8 cellular contexts compared by ENCODE assay signal in the genomic region with DNA sequence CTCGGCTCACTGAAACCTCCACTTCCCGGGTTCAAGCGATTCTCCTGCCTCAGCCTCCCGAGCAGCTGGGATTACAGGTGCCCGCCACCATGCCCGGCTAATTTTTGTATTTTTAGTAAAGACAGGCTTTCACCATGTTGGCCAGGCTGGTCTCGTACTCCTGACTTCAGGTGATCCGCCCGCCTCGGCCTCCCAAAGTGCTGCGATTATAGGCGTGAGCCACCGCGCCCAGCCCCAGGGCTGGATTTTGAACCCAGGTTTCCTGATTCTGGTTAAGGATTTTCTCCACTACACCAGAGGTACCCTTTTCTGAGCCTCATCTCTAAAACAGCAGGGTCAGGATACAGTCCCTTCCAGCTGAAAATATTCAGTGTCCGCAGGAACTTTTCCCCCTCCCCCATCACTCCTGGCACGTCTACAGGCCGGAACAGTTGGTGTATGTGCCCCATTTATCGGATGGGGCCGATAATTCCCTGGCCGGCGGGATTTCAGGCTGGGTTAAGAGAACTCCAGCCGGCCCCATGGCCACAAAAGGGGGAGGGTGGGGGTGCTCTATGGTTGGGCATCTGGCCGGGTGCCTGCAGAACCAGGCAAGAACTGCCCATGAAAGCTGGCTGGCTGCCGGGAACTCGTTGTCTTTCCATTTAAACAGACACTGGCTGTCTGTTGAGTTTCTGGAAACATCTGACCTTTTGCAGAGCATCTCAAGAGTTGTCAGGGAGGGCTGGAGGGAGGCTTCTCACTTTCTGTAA. TPM values are rescaled to one million over a fixed set of nuclear protein-coding genes. Genes with fewer than 3 reads are reported as not detected.
DNase-seq lines count a peak whose midpoint lies in the region; ATAC-seq and TF ChIP-seq lines count a peak whose summit lies in the region.

No MANE protein-coding gene starts in this region.

- H3K36me3 ChIP-seq in left lung (no peaks in the 10 kb centered on the region), spleen (no peaks in the 10 kb centered on the region)

- ATAC-seq in left lung (peak; percentile 72), HG02763 (IDR thresholded peaks at IDR 0.05; ENCODE audit: unreplicated experiment) (no peak), GM21526 (IDR thresholded peaks at IDR 0.05; ENCODE audit: low FRiP score, unreplicated experiment) (no peak)

- no peak overlapping the region for H3K4me3 ChIP-seq in left lung
- no peak overlapping the region for H3K4me3 ChIP-seq in spleen

- H3K27me3 Mint-ChIP-seq in chondrocyte (ENCODE audit: low read depth) = peaks cover 6% of the 10 kb centered on the region

- H3K27me3 ChIP-seq in left lung (no peaks in the 10 kb centered on the region), spleen (replicated peaks in 1 of 7) (no peaks in the 10 kb centered on the region)

- peaks cover 19% of the 10 kb centered on the region for H3K4me1 Mint-ChIP-seq in chondrocyte (ENCODE audit: low read depth)

- H3K27ac Mint-ChIP-seq in chondrocyte (ENCODE audit: unreplicated experiment) = peak overlapping the region; percentile 94

- H3K36me3 Mint-ChIP-seq in chondrocyte (ENCODE audit: low read depth) = no peaks in the 10 kb centered on the region

- H3K4me1 ChIP-seq in left lung (peaks cover 10 to 25% of the 10 kb centered on the region in 2 donors), spleen (peaks cover 0 to 37% (median 13%) of the 10 kb centered on the region in 6 donors)

- intact Hi-C loops in left lung (cut with DNase I) (no loop called here), spleen (cut with DNase I; ENCODE audit: low total_unique reads) (no loop called here)

- WGBS in spleen, 5 donors = 73 to 84% (median 82%) methylated on average over 20 to 25 of the region's 25 CpGs

- DNase-seq in NCI-H2227 (lab: John Stamatoyannopoulos, UW; ENCODE audit: unreplicated experiment) = peak; percentile 49
- peak; percentile 94 for DNase-seq in chondrocyte (ENCODE audit: low spot score)
- DNase-seq in left lung = peak in 1 of 2 donors; percentile 72
- no peak for DNase-seq in spleen
- DNase-seq in stimulated activated naive CD4-positive, alpha-beta T cell treated with Interleukin-2 at 50 U/mL for 16 hours (lab: John Stamatoyannopoulos, UW) = no peak
- DNase-seq in NCI-H128 (lab: John Stamatoyannopoulos, UW; ENCODE audit: unreplicated experiment) = no peak

- TF ChIP-seq CTCF in chondrocyte (IDR thresholded peaks at IDR 0.05) (no peak), left lung (IDR thresholded peaks at IDR 0.05) (no peak), spleen (IDR thresholded peaks at IDR 0.05 in 8 of 11, conservative IDR thresholded peaks at IDR 0.05 in 3 of 11) (no peak)

- TF ChIP-seq POLR2A in spleen (IDR thresholded peaks at IDR 0.05) = no peak

- H3K9me3 Mint-ChIP-seq in chondrocyte (ENCODE audit: low read depth) = no peaks in the 10 kb centered on the region

- H3K9me3 ChIP-seq in left lung (no peaks in the 10 kb centered on the region), spleen (no peaks in the 10 kb centered on the region)

- H3K4me3 Mint-ChIP-seq in chondrocyte (ENCODE audit: unreplicated experiment) = peak overlapping the region; percentile 28

- H3K27ac ChIP-seq in left lung = peak overlapping the region; percentile 65 to 67
- H3K27ac ChIP-seq in spleen = peak overlapping the region in 7 of 8 donors; percentile 43 to 83 (median 74)

RNA-seq across cellular contexts. Expression of a gene that starts 26.8 kb away (rescaled TPM):
- total RNA-seq in chondrocyte (6.7 to 10.5 TPM (median 9.2 TPM) in 3 replicates), left lung (10 to 100 TPM; 41.3 to 66.7 TPM), spleen (10 to 100 TPM; 57.7 to 90.0 (median 77.0) TPM)
- 10 to 100 TPM; 16.4 to 25.0 (median 16.7) TPM for polyA plus RNA-seq in spleen

RNA-seq across cellular contexts. Expression of a gene that starts 59.4 kb away (rescaled TPM):
- total RNA-seq in chondrocyte (40.2 to 42.4 TPM (median 40.9 TPM) in 3 replicates), left lung (10 to 100 TPM; 76.2 to 84.6 TPM), spleen (10 to 100 TPM; 31.7 to 83.2 (median 77.3) TPM)
- 100 to 1,000 TPM; 166 to 247 (median 212) TPM for polyA plus RNA-seq in spleen

RNA-seq across cellular contexts. Expression of a gene that starts 59.7 kb away (rescaled TPM):
- total RNA-seq in chondrocyte (4.8 to 5.8 TPM (median 5.5 TPM) in 3 replicates), left lung (1 to 10 TPM; 8.4 to 8.6 TPM), spleen (10 to 100 TPM in 3 of 7 donors, 1 to 10 TPM in 4; 7.3 to 13.4 (median 9.9) TPM)
- polyA plus RNA-seq in spleen = 1 to 10 TPM; 1.9 to 4.3 (median 3.2) TPM

Comparison
In these comparisons a context has a peak if more than half of its experiments do, and no peak if none do; other contexts are left out.
1. DNase-seq: peak in NCI-H2227 (single experiment) and chondrocyte (single experiment); none in spleen (single experiment), stimulated activated naive CD4-positive, alpha-beta T cell treated with Interleukin-2 at 50 U/mL for 16 hours (single experiment) and NCI-H128 (single experiment).